In genomic region chr16:49560018-49560830, GRCh38 we compare ENCODE assay signal across 17 cellular contexts.
A peak's percentile ranks its signal among the peaks of the same experiment; 100 is the strongest.
DNase-seq lines count a peak whose midpoint lies in the region; ATAC-seq and TF ChIP-seq lines count a peak whose summit lies in the region.
"Had no signal": no experiment of that assay in that cellular context is flagged by ENCODE, and none has a peak within 500 bp of the region (broad histone marks: within the 10 kb centered on the region; RNA-seq: fewer than 3 reads in every experiment).

No MANE protein-coding gene starts in this region.

- DNase-seq in GM04503 (ENCODE audit: low read depth) (peak; percentile 6), body of pancreas (peak in 2 of 4 donors; percentile 19 to 32), heart right ventricle (peak in 1 of 2 donors; percentile 25), sciatic nerve (ENCODE audit: low spot score) (no peak), RWPE1 (ENCODE audit: low spot score) (no peak)
- no peak for DNase-seq in stimulated activated CD4-positive, alpha-beta T cell treated with anti-CD3 and anti-CD28 coated beads, Interleukin-1b, Interleukin-23, amount 100 ng/mL, for 48 hours
- DNase-seq in natural killer cell treated with Interleukin-12 subunit alpha and Interleukin-12 subunit beta and Interleukin-15 and Interleukin-18, amount 100 ng/mL, for 72 hours (ENCODE audit: low spot score) = no peak
- DNase-seq: activated CD8-positive, alpha-beta T cell treated with anti-CD3 and anti-CD28 coated beads for 36 hours; activated naive CD8-positive, alpha-beta T cell treated with anti-CD3 and anti-CD28 coated beads, Interleukin-2, amount 50 U/mL, for 24 hours; colonic mucosa; NCI-H748 treated with DMSO at 0.1 percent for 48 hours; Peyer's patch; posterior cingulate gyrus; stomach had no signal

- TF ChIP-seq CTCF in body of pancreas (IDR thresholded peaks at IDR 0.05) = no peak
- TF ChIP-seq CTCF in heart right ventricle (IDR thresholded peaks at IDR 0.05) = no peak
- no peak for TF ChIP-seq CTCF in RWPE1 (conservative IDR thresholded peaks at IDR 0.05; ENCODE audit: low read depth)

- no peak for TF ChIP-seq POLR2A in body of pancreas (IDR thresholded peaks at IDR 0.05)

- H3K9me3 ChIP-seq in body of pancreas (no peaks in the 10 kb centered on the region), heart right ventricle (no peaks in the 10 kb centered on the region)
- H3K9me3 ChIP-seq: colonic mucosa, Peyer's patch, stomach had no signal

- H3K36me3 Mint-ChIP-seq in natural killer cell treated with Interleukin-12 subunit alpha and Interleukin-12 subunit beta and Interleukin-15 and Interleukin-18, amount 100 ng/mL, for 72 hours = no peaks in the 10 kb centered on the region

- H3K4me1 Mint-ChIP-seq in natural killer cell treated with Interleukin-12 subunit alpha and Interleukin-12 subunit beta and Interleukin-15 and Interleukin-18, amount 100 ng/mL, for 72 hours (ENCODE audit: low read depth in 2 of 2) = no peaks in the 10 kb centered on the region
- H3K4me1 Mint-ChIP-seq: activated naive CD8-positive, alpha-beta T cell treated with anti-CD3 and anti-CD28 coated beads, Interleukin-2, amount 50 U/mL, for 24 hours had no signal

- no peak overlapping the region for H3K4me3 ChIP-seq in body of pancreas
- no peak overlapping the region for H3K4me3 ChIP-seq in heart right ventricle
- H3K4me3 ChIP-seq: colonic mucosa, K562, Peyer's patch, stomach had no signal

- POLR2A ChIA-PET in RWPE1 (lab: Yijun Ruan, JAX; ENCODE audit: low non-redundant PET) = no interaction called here

- 81 to 82% methylated on average over 21 to 25 of the region's 25 CpGs for WGBS in body of pancreas, 2 donors
- WGBS in heart right ventricle, 2 donors = 56 to 63% methylated on average over 25 of the region's 25 CpGs

- H3K9me3 Mint-ChIP-seq in natural killer cell treated with Interleukin-12 subunit alpha and Interleukin-12 subunit beta and Interleukin-15 and Interleukin-18, amount 100 ng/mL, for 72 hours = no peaks in the 10 kb centered on the region
- H3K9me3 Mint-ChIP-seq: activated CD8-positive, alpha-beta T cell treated with anti-CD3 and anti-CD28 coated beads for 36 hours; activated naive CD8-positive, alpha-beta T cell treated with anti-CD3 and anti-CD28 coated beads, Interleukin-2, amount 50 U/mL, for 24 hours had no signal

- CTCF ChIA-PET in RWPE1 (lab: Yijun Ruan, JAX) = no interaction called here

- ATAC-seq in body of pancreas (peak; percentile 40), heart right ventricle (peak; percentile 13 to 70 (median 35)), sciatic nerve (peak; percentile 81), GM18519 (IDR thresholded peaks at IDR 0.05; ENCODE audit: low FRiP score, unreplicated experiment) (no peak)
- no peak for ATAC-seq in natural killer cell treated with Interleukin-12 subunit alpha and Interleukin-12 subunit beta and Interleukin-15 and Interleukin-18, amount 100 ng/mL, for 72 hours
- ATAC-seq: activated CD8-positive, alpha-beta T cell treated with anti-CD3 and anti-CD28 coated beads for 36 hours; activated naive CD8-positive, alpha-beta T cell treated with anti-CD3 and anti-CD28 coated beads, Interleukin-2, amount 50 U/mL, for 24 hours; K562 had no signal

- no peak overlapping the region for H3K4me3 Mint-ChIP-seq in natural killer cell treated with Interleukin-12 subunit alpha and Interleukin-12 subunit beta and Interleukin-15 and Interleukin-18, amount 100 ng/mL, for 72 hours
- H3K4me3 Mint-ChIP-seq: activated CD8-positive, alpha-beta T cell treated with anti-CD3 and anti-CD28 coated beads for 36 hours; activated naive CD8-positive, alpha-beta T cell treated with anti-CD3 and anti-CD28 coated beads, Interleukin-2, amount 50 U/mL, for 24 hours had no signal

- no peak overlapping the region for H3K27ac Mint-ChIP-seq in natural killer cell treated with Interleukin-12 subunit alpha and Interleukin-12 subunit beta and Interleukin-15 and Interleukin-18, amount 100 ng/mL, for 72 hours
- H3K27ac Mint-ChIP-seq: activated CD8-positive, alpha-beta T cell treated with anti-CD3 and anti-CD28 coated beads for 36 hours; activated naive CD8-positive, alpha-beta T cell treated with anti-CD3 and anti-CD28 coated beads, Interleukin-2, amount 50 U/mL, for 24 hours had no signal

- H3K27me3 ChIP-seq in body of pancreas (no peaks in the 10 kb centered on the region), heart right ventricle (no peaks in the 10 kb centered on the region)
- H3K27me3 ChIP-seq: colonic mucosa, Peyer's patch, stomach had no signal

- no peaks in the 10 kb centered on the region for H3K27me3 Mint-ChIP-seq in natural killer cell treated with Interleukin-12 subunit alpha and Interleukin-12 subunit beta and Interleukin-15 and Interleukin-18, amount 100 ng/mL, for 72 hours
- H3K27me3 Mint-ChIP-seq: activated CD8-positive, alpha-beta T cell treated with anti-CD3 and anti-CD28 coated beads for 36 hours; activated naive CD8-positive, alpha-beta T cell treated with anti-CD3 and anti-CD28 coated beads, Interleukin-2, amount 50 U/mL, for 24 hours had no signal

- H3K27ac ChIP-seq in body of pancreas = no peak overlapping the region
- H3K27ac ChIP-seq in heart right ventricle = peak overlapping the region in 4 of 10 donors; percentile 5 to 63 (median 30)
- H3K27ac ChIP-seq in RWPE1 = no peak overlapping the region
- H3K27ac ChIP-seq: colonic mucosa, epithelial cell of prostate had no signal

- H3K4me1 ChIP-seq in body of pancreas (peaks cover 10% of the 10 kb centered on the region), heart right ventricle (peaks cover 0 to 22% (median 12%) of the 10 kb centered on the region in 9 donors)
- H3K4me1 ChIP-seq: colonic mucosa, Peyer's patch had no signal

- intact Hi-C loops in body of pancreas (cut with DNase I) = no loop called here
- intact Hi-C loops in heart right ventricle (cut with DNase I) = no loop called here
- intact Hi-C loops in sciatic nerve (cut with DNase I) = no loop called here

- H3K36me3 ChIP-seq in body of pancreas (replicated peaks in 1 of 2; ENCODE audit: insufficient read depth in 1 of 2, low read depth in 2 of 2) (no peaks in the 10 kb centered on the region), heart right ventricle (no peaks in the 10 kb centered on the region)
- H3K36me3 ChIP-seq: colonic mucosa, Peyer's patch, stomach had no signal

Comparison
In these comparisons a context has a peak if more than half of its experiments do, and no peak if none do; other contexts are left out.
1. ATAC-seq: peak in body of pancreas (single experiment), heart right ventricle (8 of 8) and sciatic nerve (single experiment); none in GM18519 (single experiment) and natural killer cell treated with Interleukin-12 subunit alpha and Interleukin-12 subunit beta and Interleukin-15 and Interleukin-18, amount 100 ng/mL, for 72 hours (0 of 2).